In the genomic region with DNA sequence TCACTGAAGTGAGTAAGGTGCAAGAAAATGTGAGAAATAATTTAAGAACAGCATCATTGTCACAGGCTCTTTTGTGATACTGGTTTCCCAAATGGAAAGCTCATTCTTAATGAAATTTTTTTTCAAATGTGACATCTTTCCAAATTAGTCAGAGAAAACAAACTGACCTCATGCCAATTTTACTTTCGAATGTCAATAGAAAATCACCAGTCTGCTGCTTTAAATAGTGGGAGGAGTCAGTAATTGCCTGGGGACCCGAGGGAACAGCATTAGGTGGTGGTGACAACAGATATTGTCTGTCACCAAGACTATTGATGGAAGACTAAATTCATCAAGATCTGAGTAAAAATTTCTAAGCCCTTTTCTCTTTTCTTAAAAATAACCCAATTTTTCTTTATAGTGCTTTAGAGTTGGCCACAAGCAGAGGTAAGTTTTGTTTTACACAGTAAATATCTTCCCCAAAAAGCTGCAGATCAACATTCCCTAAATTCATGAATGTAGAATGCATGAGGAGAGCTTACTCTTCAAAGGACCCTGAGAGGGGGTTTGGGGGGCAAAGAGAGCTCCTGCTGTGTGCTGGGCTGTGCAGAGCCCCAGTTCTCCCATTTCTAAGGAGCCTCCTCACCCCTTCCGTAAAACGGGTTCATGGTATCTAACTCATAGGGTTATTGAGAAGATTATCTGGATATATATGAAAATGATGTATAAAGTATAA, we compare ENCODE assay signal across 1 cellular context.
TF ChIP-seq lines count a peak whose summit lies in the region.

No MANE protein-coding gene starts in this region.

TF ChIP-seq in H1, 55 proteins besides CTCF, POLR2A, EP300 and RAD21:
- TF ChIP-seq CBX5 (IDR thresholded peaks at IDR 0.05; ENCODE audit: low read depth, low read length) (no peak), SP1 (IDR thresholded peaks at IDR 0.05; ENCODE audit: low read depth, low read length) (peak; percentile 82), TEAD4 (IDR thresholded peaks at IDR 0.05; ENCODE audit: low read depth, low read length) (peak; percentile 73; the same call in 1 of the 2 replicates), KDM1A (IDR thresholded peaks at IDR 0.05; ENCODE audit: borderline replicate concordance, low read length) (no peak), TCF12 (IDR thresholded peaks at IDR 0.05; ENCODE audit: low read depth, low read length) (no peak), PHF8 (conservative IDR thresholded peaks at IDR 0.05; ENCODE audit: low read depth, low read length) (no peak), ASH2L (IDR thresholded peaks at IDR 0.05; ENCODE audit: low read length) (peak; percentile 23), SRF (IDR thresholded peaks at IDR 0.05; ENCODE audit: low read depth, low read length) (no peak), HDAC6 (IDR thresholded peaks at IDR 0.05; ENCODE audit: low read depth, low read length) (no peak), CBX8 (IDR thresholded peaks at IDR 0.05; ENCODE audit: borderline replicate concordance, low read depth, low read length) (no peak), TAF1 (IDR thresholded peaks at IDR 0.05; ENCODE audit: low read depth, low read length) (no peak), KDM4A (IDR thresholded peaks at IDR 0.05; ENCODE audit: low read depth, low read length, severe bottlenecking) (no peak), BCL11A (IDR thresholded peaks at IDR 0.05; ENCODE audit: low read depth in 2 of 2, low read length in 2 of 2) (peak in 1 of 2 experiments; percentile 13), RNF2 (IDR thresholded peaks at IDR 0.05; ENCODE audit: borderline replicate concordance, low read depth, low read length, missing control alignments, poor library complexity, severe bottlenecking) (no peak), TBP (IDR thresholded peaks at IDR 0.05; ENCODE audit: low read depth, low read length) (no peak), EZH2 (IDR thresholded peaks at IDR 0.05; ENCODE audit: low read depth, low read length, severe bottlenecking) (no peak), SUZ12 (IDR thresholded peaks at IDR 0.05; ENCODE audit: low read length) (no peak)
- TF ChIP-seq, protein P1, sequence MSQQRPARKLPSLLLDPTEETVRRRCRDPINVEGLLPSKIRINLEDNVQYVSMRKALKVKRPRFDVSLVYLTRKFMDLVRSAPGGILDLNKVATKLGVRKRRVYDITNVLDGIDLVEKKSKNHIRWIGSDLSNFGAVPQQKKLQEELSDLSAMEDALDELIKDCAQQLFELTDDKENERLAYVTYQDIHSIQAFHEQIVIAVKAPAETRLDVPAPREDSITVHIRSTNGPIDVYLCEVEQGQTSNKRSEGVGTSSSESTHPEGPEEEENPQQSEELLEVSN (IDR thresholded peaks at IDR 0.05), result no peak
- TF ChIP-seq, protein P2, sequence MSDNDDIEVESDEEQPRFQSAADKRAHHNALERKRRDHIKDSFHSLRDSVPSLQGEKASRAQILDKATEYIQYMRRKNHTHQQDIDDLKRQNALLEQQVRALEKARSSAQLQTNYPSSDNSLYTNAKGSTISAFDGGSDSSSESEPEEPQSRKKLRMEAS (IDR thresholded peaks at IDR 0.05), result no peak
- TF ChIP-seq, protein P3, sequence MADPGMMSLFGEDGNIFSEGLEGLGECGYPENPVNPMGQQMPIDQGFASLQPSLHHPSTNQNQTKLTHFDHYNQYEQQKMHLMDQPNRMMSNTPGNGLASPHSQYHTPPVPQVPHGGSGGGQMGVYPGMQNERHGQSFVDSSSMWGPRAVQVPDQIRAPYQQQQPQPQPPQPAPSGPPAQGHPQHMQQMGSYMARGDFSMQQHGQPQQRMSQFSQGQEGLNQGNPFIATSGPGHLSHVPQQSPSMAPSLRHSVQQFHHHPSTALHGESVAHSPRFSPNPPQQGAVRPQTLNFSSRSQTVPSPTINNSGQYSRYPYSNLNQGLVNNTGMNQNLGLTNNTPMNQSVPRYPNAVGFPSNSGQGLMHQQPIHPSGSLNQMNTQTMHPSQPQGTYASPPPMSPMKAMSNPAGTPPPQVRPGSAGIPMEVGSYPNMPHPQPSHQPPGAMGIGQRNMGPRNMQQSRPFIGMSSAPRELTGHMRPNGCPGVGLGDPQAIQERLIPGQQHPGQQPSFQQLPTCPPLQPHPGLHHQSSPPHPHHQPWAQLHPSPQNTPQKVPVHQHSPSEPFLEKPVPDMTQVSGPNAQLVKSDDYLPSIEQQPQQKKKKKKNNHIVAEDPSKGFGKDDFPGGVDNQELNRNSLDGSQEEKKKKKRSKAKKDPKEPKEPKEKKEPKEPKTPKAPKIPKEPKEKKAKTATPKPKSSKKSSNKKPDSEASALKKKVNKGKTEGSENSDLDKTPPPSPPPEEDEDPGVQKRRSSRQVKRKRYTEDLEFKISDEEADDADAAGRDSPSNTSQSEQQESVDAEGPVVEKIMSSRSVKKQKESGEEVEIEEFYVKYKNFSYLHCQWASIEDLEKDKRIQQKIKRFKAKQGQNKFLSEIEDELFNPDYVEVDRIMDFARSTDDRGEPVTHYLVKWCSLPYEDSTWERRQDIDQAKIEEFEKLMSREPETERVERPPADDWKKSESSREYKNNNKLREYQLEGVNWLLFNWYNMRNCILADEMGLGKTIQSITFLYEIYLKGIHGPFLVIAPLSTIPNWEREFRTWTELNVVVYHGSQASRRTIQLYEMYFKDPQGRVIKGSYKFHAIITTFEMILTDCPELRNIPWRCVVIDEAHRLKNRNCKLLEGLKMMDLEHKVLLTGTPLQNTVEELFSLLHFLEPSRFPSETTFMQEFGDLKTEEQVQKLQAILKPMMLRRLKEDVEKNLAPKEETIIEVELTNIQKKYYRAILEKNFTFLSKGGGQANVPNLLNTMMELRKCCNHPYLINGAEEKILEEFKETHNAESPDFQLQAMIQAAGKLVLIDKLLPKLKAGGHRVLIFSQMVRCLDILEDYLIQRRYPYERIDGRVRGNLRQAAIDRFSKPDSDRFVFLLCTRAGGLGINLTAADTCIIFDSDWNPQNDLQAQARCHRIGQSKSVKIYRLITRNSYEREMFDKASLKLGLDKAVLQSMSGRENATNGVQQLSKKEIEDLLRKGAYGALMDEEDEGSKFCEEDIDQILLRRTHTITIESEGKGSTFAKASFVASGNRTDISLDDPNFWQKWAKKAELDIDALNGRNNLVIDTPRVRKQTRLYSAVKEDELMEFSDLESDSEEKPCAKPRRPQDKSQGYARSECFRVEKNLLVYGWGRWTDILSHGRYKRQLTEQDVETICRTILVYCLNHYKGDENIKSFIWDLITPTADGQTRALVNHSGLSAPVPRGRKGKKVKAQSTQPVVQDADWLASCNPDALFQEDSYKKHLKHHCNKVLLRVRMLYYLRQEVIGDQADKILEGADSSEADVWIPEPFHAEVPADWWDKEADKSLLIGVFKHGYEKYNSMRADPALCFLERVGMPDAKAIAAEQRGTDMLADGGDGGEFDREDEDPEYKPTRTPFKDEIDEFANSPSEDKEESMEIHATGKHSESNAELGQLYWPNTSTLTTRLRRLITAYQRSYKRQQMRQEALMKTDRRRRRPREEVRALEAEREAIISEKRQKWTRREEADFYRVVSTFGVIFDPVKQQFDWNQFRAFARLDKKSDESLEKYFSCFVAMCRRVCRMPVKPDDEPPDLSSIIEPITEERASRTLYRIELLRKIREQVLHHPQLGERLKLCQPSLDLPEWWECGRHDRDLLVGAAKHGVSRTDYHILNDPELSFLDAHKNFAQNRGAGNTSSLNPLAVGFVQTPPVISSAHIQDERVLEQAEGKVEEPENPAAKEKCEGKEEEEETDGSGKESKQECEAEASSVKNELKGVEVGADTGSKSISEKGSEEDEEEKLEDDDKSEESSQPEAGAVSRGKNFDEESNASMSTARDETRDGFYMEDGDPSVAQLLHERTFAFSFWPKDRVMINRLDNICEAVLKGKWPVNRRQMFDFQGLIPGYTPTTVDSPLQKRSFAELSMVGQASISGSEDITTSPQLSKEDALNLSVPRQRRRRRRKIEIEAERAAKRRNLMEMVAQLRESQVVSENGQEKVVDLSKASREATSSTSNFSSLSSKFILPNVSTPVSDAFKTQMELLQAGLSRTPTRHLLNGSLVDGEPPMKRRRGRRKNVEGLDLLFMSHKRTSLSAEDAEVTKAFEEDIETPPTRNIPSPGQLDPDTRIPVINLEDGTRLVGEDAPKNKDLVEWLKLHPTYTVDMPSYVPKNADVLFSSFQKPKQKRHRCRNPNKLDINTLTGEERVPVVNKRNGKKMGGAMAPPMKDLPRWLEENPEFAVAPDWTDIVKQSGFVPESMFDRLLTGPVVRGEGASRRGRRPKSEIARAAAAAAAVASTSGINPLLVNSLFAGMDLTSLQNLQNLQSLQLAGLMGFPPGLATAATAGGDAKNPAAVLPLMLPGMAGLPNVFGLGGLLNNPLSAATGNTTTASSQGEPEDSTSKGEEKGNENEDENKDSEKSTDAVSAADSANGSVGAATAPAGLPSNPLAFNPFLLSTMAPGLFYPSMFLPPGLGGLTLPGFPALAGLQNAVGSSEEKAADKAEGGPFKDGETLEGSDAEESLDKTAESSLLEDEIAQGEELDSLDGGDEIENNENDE (IDR thresholded peaks at IDR 0.05; ENCODE audit: insufficient replicate concordance, low read length), result peak; percentile 39
- TF ChIP-seq, protein P4, sequence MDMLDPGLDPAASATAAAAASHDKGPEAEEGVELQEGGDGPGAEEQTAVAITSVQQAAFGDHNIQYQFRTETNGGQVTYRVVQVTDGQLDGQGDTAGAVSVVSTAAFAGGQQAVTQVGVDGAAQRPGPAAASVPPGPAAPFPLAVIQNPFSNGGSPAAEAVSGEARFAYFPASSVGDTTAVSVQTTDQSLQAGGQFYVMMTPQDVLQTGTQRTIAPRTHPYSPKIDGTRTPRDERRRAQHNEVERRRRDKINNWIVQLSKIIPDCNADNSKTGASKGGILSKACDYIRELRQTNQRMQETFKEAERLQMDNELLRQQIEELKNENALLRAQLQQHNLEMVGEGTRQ (IDR thresholded peaks at IDR 0.05; ENCODE audit: low read length), result no peak
- TF ChIP-seq, protein P5, sequence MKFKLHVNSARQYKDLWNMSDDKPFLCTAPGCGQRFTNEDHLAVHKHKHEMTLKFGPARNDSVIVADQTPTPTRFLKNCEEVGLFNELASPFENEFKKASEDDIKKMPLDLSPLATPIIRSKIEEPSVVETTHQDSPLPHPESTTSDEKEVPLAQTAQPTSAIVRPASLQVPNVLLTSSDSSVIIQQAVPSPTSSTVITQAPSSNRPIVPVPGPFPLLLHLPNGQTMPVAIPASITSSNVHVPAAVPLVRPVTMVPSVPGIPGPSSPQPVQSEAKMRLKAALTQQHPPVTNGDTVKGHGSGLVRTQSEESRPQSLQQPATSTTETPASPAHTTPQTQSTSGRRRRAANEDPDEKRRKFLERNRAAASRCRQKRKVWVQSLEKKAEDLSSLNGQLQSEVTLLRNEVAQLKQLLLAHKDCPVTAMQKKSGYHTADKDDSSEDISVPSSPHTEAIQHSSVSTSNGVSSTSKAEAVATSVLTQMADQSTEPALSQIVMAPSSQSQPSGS (IDR thresholded peaks at IDR 0.05; ENCODE audit: low read length), result no peak
- TF ChIP-seq, protein P6, sequence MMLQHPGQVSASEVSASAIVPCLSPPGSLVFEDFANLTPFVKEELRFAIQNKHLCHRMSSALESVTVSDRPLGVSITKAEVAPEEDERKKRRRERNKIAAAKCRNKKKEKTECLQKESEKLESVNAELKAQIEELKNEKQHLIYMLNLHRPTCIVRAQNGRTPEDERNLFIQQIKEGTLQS (IDR thresholded peaks at IDR 0.05; ENCODE audit: insufficient read depth, low read depth, low read length), result no peak
